34 cellular contexts compared by ENCODE assay signal in genomic region chr12:54331-54730, GRCh38. TPM values are rescaled to one million over a fixed set of nuclear protein-coding genes. Genes with fewer than 3 reads are reported as not detected.
"Had no signal": no experiment of that assay in that cellular context is flagged by ENCODE, and none has a peak within 500 bp of the region (broad histone marks: within the 10 kb centered on the region; RNA-seq: fewer than 3 reads in every experiment).

No MANE protein-coding gene starts in this region.

- H3K27ac ChIP-seq: ascending aorta, cardiac muscle cell, Peyer's patch, RWPE1, VCaP had no signal

- ATAC-seq: activated CD8-positive, alpha-beta T cell treated with anti-CD3 and anti-CD28 coated beads for 36 hours; activated T-cell treated with anti-CD3 and anti-CD28 coated beads, Interleukin-2, amount 50 U/mL, for 72 hours; activated T-helper 17 cell treated with anti-CD3 and anti-CD28 coated beads, Interleukin-2, amount 50 U/mL, for 72 hours; PC-3; Right ventricle myocardium inferior had no signal

- H3K4me1 ChIP-seq: ascending aorta, Peyer's patch had no signal

- DNase-seq: activated B cell treated with CpG ODN at 0.5 μM for 24 hours; activated CD4-positive, alpha-beta T cell treated with anti-CD3 and anti-CD28 coated beads for 1 hour; activated CD4-positive, alpha-beta T cell treated with anti-CD3 and anti-CD28 coated beads for 48 hours; activated CD8-positive, alpha-beta T cell treated with anti-CD3 and anti-CD28 coated beads for 36 hours; activated effector memory CD4-positive, alpha-beta T cell treated with anti-CD3 and anti-CD28 coated beads, Interleukin-2, amount 50 U/mL, for 16 hours; activated naive CD4-positive, alpha-beta T cell; activated naive CD8-positive, alpha-beta T cell treated with anti-CD3 and anti-CD28 coated beads, Interleukin-2, amount 10 ng/mL, durations not matched to agents 7 days and 5 days; activated T-cell treated with anti-CD3 and anti-CD28 coated beads, Interleukin-2, amount 50 U/mL, for 1 hour; activated T-cell treated with anti-CD3 and anti-CD28 coated beads, Interleukin-2, amount 50 U/mL, for 72 hours; amygdala; NCI-H1092 treated with DMSO at 0.1 percent for 48 hours; NCI-H1417; NCI-H146; NCI-H187; NCI-H2081; NCI-H345; NCI-H524 treated with DMSO at 0.1 percent for 48 hours; NCI-H748 treated with DMSO at 0.1 percent for 48 hours; NK-92 treated with Interleukin-12 subunit alpha and Interleukin-12 subunit beta, amount 100 ng/mL, for 24 hours; PC-3; Peyer's patch; SW 1271; T-helper 1 cell; T-helper 2 cell; T-helper 9 cell had no signal

- H3K27me3 ChIP-seq: ascending aorta, Peyer's patch had no signal

- H3K36me3 ChIP-seq: ascending aorta, cardiac muscle cell, Peyer's patch had no signal

- H3K4me3 ChIP-seq: ascending aorta, cardiac muscle cell, Peyer's patch had no signal

- H3K9me3 ChIP-seq: Peyer's patch had no signal

RNA-seq across cellular contexts. Expression of gene IQSEC3, which starts 12.2 kb away (rescaled TPM):
- total RNA-seq: activated B cell treated with CpG ODN at 0.5 μM for 24 hours, chondrocyte, M059J, NCI-H460 had no signal
